ENCODE assay signal across 1 cellular context in the genomic region with DNA sequence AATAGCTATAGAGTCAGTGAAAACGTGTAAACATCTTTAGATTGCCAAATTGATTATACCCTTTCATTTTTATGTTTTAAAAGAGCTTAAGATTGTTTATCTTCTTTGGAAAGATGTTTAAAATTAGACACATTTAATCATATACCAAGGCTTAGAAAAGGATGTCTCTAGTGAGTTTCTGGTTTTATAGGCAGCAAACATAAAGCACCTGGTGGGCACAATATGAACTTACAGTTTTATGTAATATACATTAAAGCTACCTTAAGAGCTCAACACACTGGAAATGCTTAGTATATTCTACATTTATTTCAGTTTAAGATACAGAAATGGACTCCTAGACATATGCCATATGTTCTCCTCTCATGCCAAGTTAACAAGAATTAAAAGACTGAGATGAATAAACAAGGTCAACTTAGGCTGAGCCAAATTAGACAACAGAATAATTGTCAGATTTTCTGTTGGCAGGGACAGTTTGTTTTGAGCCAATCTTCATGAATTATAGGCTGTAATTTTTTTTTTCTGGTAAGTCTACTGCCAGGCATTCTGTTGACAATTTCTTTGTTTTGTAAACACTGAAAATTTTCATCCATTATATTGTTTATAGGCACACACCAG.
TF ChIP-seq lines count a peak whose summit lies in the region.

No MANE protein-coding gene starts in this region.

TF ChIP-seq in A549, 52 proteins besides CTCF, POLR2A, EP300 and RAD21 (continued from another document):
- TF ChIP-seq, protein P1, sequence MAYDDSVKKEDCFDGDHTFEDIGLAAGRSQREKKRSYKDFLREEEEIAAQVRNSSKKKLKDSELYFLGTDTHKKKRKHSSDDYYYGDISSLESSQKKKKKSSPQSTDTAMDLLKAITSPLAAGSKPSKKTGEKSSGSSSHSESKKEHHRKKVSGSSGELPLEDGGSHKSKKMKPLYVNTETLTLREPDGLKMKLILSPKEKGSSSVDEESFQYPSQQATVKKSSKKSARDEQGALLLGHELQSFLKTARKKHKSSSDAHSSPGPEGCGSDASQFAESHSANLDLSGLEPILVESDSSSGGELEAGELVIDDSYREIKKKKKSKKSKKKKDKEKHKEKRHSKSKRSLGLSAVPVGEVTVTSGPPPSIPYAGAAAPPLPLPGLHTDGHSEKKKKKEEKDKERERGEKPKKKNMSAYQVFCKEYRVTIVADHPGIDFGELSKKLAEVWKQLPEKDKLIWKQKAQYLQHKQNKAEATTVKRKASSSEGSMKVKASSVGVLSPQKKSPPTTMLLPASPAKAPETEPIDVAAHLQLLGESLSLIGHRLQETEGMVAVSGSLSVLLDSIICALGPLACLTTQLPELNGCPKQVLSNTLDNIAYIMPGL (CRISPR knock-in tag; IDR thresholded peaks at IDR 0.05; ENCODE audit: borderline replicate concordance) = no peak
- TF ChIP-seq, protein P2, sequence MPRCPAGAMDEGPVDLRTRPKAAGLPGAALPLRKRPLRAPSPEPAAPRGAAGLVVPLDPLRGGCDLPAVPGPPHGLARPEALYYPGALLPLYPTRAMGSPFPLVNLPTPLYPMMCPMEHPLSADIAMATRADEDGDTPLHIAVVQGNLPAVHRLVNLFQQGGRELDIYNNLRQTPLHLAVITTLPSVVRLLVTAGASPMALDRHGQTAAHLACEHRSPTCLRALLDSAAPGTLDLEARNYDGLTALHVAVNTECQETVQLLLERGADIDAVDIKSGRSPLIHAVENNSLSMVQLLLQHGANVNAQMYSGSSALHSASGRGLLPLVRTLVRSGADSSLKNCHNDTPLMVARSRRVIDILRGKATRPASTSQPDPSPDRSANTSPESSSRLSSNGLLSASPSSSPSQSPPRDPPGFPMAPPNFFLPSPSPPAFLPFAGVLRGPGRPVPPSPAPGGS (IDR thresholded peaks at IDR 0.05) = no peak
- no peak for TF ChIP-seq MYC (IDR thresholded peaks at IDR 0.05; ENCODE audit: borderline replicate concordance, low read length)
- TF ChIP-seq HEYL (CRISPR knock-in tag; IDR thresholded peaks at IDR 0.05) = no peak
- TF ChIP-seq RARB (CRISPR knock-in tag; IDR thresholded peaks at IDR 0.05) = no peak
